ENCODE assay signal across 1 cellular context in the genomic region with DNA sequence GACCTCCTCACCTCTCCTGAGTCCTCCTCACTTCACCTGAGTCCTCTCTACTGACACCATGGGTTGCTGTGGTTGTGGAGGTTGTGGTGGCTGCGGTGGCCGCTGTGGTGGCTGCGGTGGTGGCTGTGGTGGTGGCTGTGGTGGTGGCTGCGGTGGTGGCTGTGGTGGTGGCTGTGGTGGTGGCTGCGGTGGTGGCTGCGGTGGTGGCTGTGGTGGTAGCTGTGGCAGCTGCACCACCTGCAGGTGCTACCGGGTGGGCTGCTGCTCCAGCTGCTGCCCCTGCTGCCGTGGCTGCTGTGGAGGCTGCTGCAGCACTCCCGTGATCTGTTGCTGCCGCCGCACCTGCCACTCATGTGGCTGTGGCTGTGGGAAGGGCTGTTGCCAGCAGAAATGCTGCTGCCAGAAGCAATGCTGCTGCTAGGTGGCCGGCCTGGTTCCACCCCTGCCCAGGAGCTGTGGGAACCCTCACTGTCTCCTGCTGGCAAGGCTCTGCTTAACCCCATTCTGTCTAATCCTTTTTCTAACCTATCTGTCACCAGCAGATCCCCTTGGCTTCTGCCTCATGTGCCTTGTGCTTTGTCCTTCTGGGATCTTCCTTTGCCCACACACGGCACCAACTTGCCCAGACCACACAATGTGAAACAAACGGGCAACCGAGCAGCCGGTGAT.
A peak's percentile ranks its signal among the peaks of the same experiment; 100 is the strongest.
TF ChIP-seq lines count a peak whose summit lies in the region.

A gene with protein sequence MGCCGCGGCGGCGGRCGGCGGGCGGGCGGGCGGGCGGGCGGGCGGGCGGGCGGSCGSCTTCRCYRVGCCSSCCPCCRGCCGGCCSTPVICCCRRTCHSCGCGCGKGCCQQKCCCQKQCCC (plus strand): TSS at position 59 of the 669 bp plus-strand sequence. CDS start 0 bp downstream, at position 59.

TF ChIP-seq in K562, 482 proteins besides CTCF, POLR2A, EP300 and RAD21:
- TF ChIP-seq ZBTB9 (CRISPR knock-in tag; IDR thresholded peaks at IDR 0.05) (peak; percentile 84; the same call in 1 of the 2 replicates), ZBTB1 (CRISPR knock-in tag; IDR thresholded peaks at IDR 0.05; ENCODE audit: borderline replicate concordance, low read depth) (peak; percentile 94)
